In genomic region chr3:56428667-56429066, GRCh38 we compare ENCODE assay signal across 19 cellular contexts. TPM values are rescaled to one million over a fixed set of nuclear protein-coding genes. Genes with fewer than 3 reads are reported as not detected.
"Had no signal": no experiment of that assay in that cellular context is flagged by ENCODE, and none has a peak within 500 bp of the region (broad histone marks: within the 10 kb centered on the region; RNA-seq: fewer than 3 reads in every experiment).

No MANE protein-coding gene starts in this region.

- H3K27me3 ChIP-seq: colonic mucosa, esophagus muscularis mucosa, foreskin keratinocyte, heart right ventricle had no signal

- H3K27ac ChIP-seq: colonic mucosa, esophagus muscularis mucosa, foreskin keratinocyte, heart right ventricle, left ventricle myocardium inferior, lower lobe of right lung had no signal

- H3K4me3 ChIP-seq: colonic mucosa, esophagus muscularis mucosa, heart right ventricle, left ventricle myocardium inferior, lower lobe of right lung, mucosa of descending colon had no signal

- H3K4me1 ChIP-seq: colonic mucosa, esophagus muscularis mucosa, foreskin keratinocyte, heart right ventricle, left ventricle myocardium inferior, lower lobe of right lung had no signal

- ATAC-seq: foreskin keratinocyte, heart right ventricle, left cardiac atrium, lower lobe of right lung, mucosa of descending colon had no signal

- H3K9me3 ChIP-seq: colonic mucosa, lower lobe of right lung, mucosa of descending colon had no signal

- H3K36me3 ChIP-seq: colonic mucosa, esophagus muscularis mucosa, heart right ventricle, left ventricle myocardium inferior, lower lobe of right lung had no signal

- FAIRE-seq: endothelial cell of umbilical vein, frontal cortex, islet of Langerhans, keratinocyte had no signal

- DNase-seq: colonic mucosa; cortex of kidney; effector memory CD4-positive, alpha-beta T cell; foreskin keratinocyte; glutamatergic neuron; head of caudate nucleus; heart right ventricle; hippocampal formation; left cardiac atrium; left ventricle myocardium inferior; lower lobe of right lung; mesenchymal stem cell; mucosa of descending colon; naive B cell had no signal

RNA-seq across cellular contexts. Expression of gene ERC2, which starts 39.6 kb away (rescaled TPM):
- total RNA-seq: foreskin keratinocyte had no signal
